ENCODE assay signal across 22 cellular contexts in the genomic region with DNA sequence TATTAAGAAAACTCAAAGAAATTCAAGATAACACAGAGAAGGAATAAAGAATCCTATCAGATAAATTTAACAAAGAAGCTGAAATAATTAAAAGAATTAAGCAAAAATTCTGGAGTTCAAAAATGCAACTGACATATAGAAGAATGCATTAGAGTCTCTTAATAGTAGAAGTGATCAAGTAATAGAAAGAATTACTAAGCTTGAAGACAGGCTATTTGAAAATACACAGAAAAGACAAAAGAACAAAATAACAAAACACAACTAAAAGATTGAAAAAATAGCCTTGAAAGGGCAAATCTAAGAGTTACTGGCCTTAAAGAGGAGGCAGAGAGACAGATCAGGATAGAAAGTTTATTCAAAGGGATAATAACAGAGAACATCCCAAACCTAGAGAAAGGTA.
"Had no signal": no experiment of that assay in that cellular context is flagged by ENCODE, and none has a peak within 500 bp of the region (broad histone marks: within the 10 kb centered on the region; RNA-seq: fewer than 3 reads in every experiment).

No MANE protein-coding gene starts in this region.

- H3K4me3 ChIP-seq: heart left ventricle, lung, neural progenitor cell, prostate gland, sigmoid colon, skin epidermis, thoracic aorta, transverse colon had no signal

- H3K4me2 ChIP-seq: neural progenitor cell had no signal

- H3K4me1 Mint-ChIP-seq: neural progenitor cell had no signal

- H3K36me3 ChIP-seq: neural progenitor cell, prostate gland, sigmoid colon, thoracic aorta, transverse colon had no signal

- FAIRE-seq: endothelial cell of umbilical vein had no signal

- H3K27me3 Mint-ChIP-seq: effector memory CD8-positive, alpha-beta T cell; natural killer cell treated with Interleukin-12 subunit alpha and Interleukin-12 subunit beta and Interleukin-15 and Interleukin-18, amount 100 ng/mL, for 72 hours; stimulated activated naive B cell treated with anti-CD40 and anti-IgM and Interleukin-4, amounts not matched to agents 10 μg/mL and 1 μg/mL and 100 μg/mL, for 72 hours; stimulated activated naive CD8-positive, alpha-beta T cell treated with anti-CD3 and anti-CD28 coated beads, Interleukin-15, amount 100 ng/mL, for 72 hours had no signal

- ATAC-seq: effector memory CD8-positive, alpha-beta T cell; stimulated activated naive B cell treated with anti-CD40 and anti-IgM and Interleukin-4, amounts not matched to agents 10 μg/mL and 1 μg/mL and 100 μg/mL, for 72 hours had no signal

- H3K9ac ChIP-seq: neural progenitor cell, parathyroid adenoma had no signal

- H3K4me1 ChIP-seq: neural progenitor cell, parathyroid adenoma, prostate gland had no signal

- H3K27me3 ChIP-seq: heart left ventricle, neural progenitor cell, sigmoid colon, transverse colon had no signal

- DNase-seq: cortex of kidney; effector memory CD8-positive, alpha-beta T cell; foreskin melanocyte; hippocampal formation; left colon; midbrain; nucleus accumbens; sigmoid colon; stimulated activated CD4-positive, alpha-beta T cell treated with anti-CD3 and anti-CD28 coated beads, Interleukin-2, amount 100 ng/mL, for 24 hours; stimulated activated CD4-positive, alpha-beta T cell treated with anti-CD3 and anti-CD28 coated beads, Interleukin-4, amount 100 ng/mL, for 4 hours; stimulated activated naive B cell treated with anti-CD40 and anti-IgM and Interleukin-4, amounts not matched to agents 10 μg/mL and 1 μg/mL and 100 μg/mL, for 72 hours; stimulated activated naive CD8-positive, alpha-beta T cell treated with anti-CD3 and anti-CD28 coated beads, Interleukin-15, amount 100 ng/mL, for 72 hours; transverse colon had no signal

- H3K27ac Mint-ChIP-seq: natural killer cell treated with Interleukin-12 subunit alpha and Interleukin-12 subunit beta and Interleukin-15 and Interleukin-18, amount 100 ng/mL, for 72 hours; neural progenitor cell; stimulated activated naive B cell treated with anti-CD40 and anti-IgM and Interleukin-4, amounts not matched to agents 10 μg/mL and 1 μg/mL and 100 μg/mL, for 72 hours; stimulated activated naive CD8-positive, alpha-beta T cell treated with anti-CD3 and anti-CD28 coated beads, Interleukin-15, amount 100 ng/mL, for 72 hours had no signal

- H3K4me3 Mint-ChIP-seq: natural killer cell treated with Interleukin-12 subunit alpha and Interleukin-12 subunit beta and Interleukin-15 and Interleukin-18, amount 100 ng/mL, for 72 hours; neural progenitor cell; stimulated activated naive B cell treated with anti-CD40 and anti-IgM and Interleukin-4, amounts not matched to agents 10 μg/mL and 1 μg/mL and 100 μg/mL, for 72 hours; stimulated activated naive CD8-positive, alpha-beta T cell treated with anti-CD3 and anti-CD28 coated beads, Interleukin-15, amount 100 ng/mL, for 72 hours had no signal

- H3K9me3 ChIP-seq: prostate gland, sigmoid colon had no signal

- H3K27ac ChIP-seq: neural progenitor cell, parathyroid adenoma, prostate gland, sigmoid colon, skin epidermis, thoracic aorta, transverse colon had no signal
